15 cellular contexts compared by ENCODE assay signal in the genomic region with DNA sequence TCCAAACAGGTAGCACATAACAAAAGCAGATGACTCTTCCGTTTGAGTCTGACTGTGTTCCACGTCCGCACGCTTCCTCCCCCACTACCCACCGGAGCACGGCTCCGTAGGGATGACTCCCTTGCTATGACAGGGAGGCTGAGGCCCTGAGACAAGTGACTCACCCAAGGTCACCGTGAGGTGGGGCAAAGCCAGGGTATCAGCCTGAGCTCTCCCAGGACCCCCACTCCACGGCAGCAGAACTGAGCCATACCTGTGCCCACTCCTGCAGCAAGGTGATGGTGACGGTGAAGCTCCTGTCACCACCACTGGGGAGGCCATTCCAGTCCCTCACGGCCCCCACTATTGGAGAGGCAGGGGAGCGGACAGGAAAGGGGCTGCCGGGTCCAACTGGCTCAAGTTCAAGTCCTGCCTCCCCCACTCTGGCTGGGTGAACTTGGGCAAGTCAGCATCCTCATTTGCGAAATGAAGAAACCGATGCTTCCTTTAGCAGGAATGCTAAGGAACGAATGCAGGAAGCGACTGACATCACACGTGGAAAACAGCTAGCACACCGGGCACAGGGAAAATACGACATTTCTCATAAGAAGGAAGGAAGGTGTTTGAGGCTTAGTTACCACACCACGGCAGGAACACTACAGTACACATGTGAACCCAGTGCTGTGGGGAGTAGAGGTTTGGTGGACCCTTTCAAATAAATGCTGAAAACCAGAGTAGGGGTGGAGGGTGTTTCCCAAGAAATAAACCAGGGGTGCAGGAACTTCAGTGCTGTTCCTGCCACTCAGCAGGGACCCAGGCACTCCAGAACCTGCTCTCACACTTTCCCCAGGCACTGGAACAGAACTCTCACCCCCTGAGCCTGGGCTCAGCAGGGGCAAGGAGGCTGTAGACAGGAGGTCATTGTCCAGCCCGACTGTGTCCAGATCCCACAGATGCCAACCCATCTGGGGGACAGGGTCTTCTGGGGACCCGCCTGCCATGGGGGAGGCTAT. TPM values are rescaled to one million over a fixed set of nuclear protein-coding genes. Genes with fewer than 3 reads are reported as not detected.
A peak's percentile ranks its signal among the peaks of the same experiment; 100 is the strongest.
DNase-seq lines count a peak whose midpoint lies in the region; FAIRE-seq and TF ChIP-seq lines count a peak whose summit lies in the region.
"Had no signal": no experiment of that assay in that cellular context is flagged by ENCODE, and none has a peak within 500 bp of the region (broad histone marks: within the 10 kb centered on the region; RNA-seq: fewer than 3 reads in every experiment).

No MANE protein-coding gene starts in this region.

- peaks cover 5 to 10% (median 6%) of the 10 kb centered on the region in 3 experiments; a peak in 4 of 7 replicates for H3K36me3 Mint-ChIP-seq in H9 (ENCODE audit: insufficient read depth in 1 of 3, low read depth in 3 of 3)
- H3K36me3 Mint-ChIP-seq in mesothelial cell of epicardium = peaks cover 2% of the 10 kb centered on the region

- no peaks in the 10 kb centered on the region for H3K79me2 ChIP-seq in H9 (ENCODE audit: insufficient read depth, low read length)

- H3K14ac ChIP-seq in H9 (ENCODE audit: insufficient read depth, low read length) = no peak overlapping the region; the same call in 1 of the 2 replicates

- no peak overlapping the region for H2BK12ac ChIP-seq in H9 (ENCODE audit: insufficient read length, low read depth, low read length)

- no peak overlapping the region for H4K8ac ChIP-seq in H9 (replicated peaks; ENCODE audit: insufficient read length, low read depth, low read length)

- H2AFZ ChIP-seq in H9 (ENCODE audit: low read length) = no peak overlapping the region

- intact Hi-C loops in kidney (cut with DNase I) = loop anchor here (10.0 kb wide), 1 partner anchor 50 kb away; no protein-coding TSS in a partner anchor

- H3K27ac Mint-ChIP-seq in H9 (peak overlapping the region in 1 of 3 experiments; percentile 52; a peak in 1 of 7 replicates), mesothelial cell of epicardium (no peak overlapping the region)
- H3K27ac Mint-ChIP-seq: B cell had no signal

- peaks cover 2% of the 10 kb centered on the region for H3K27me3 Mint-ChIP-seq in H9 (ENCODE audit: low read depth)
- H3K27me3 Mint-ChIP-seq in mesothelial cell of epicardium (ENCODE audit: low read depth) = no peaks in the 10 kb centered on the region

- no CpG with 5 or more reads among the region's 23 CpGs for WGBS in H9 (ENCODE audit: extremely low coverage, insufficient read length, low lambda C conversion rate)

- H2BK20ac ChIP-seq in H9 (ENCODE audit: low read depth, low read length, poor library complexity, severe bottlenecking) = no peak overlapping the region

- H3K4me3 ChIP-seq in coronary artery = no peak overlapping the region
- H3K4me3 ChIP-seq in kidney (ENCODE audit: low read length in 2 of 2) = no peak overlapping the region
- no peak overlapping the region for H3K4me3 ChIP-seq in skeletal muscle tissue (ENCODE audit: low read length in 3 of 3)

- H3K18ac ChIP-seq in H9 (ENCODE audit: insufficient read length, low read depth, low read length) = peak overlapping the region; percentile 72

- peaks cover 5% of the 10 kb centered on the region for H3K9me3 ChIP-seq in H9 (ENCODE audit: control insufficient read depth, low read depth, low read length)
- peaks cover 2 to 5% of the 10 kb centered on the region in 2 donors for H3K9me3 ChIP-seq in kidney (ENCODE audit: control insufficient read depth in 1 of 2, low read length in 2 of 2)
- peaks cover 0 to 6% (median 2%) of the 10 kb centered on the region in 3 donors for H3K9me3 ChIP-seq in skeletal muscle tissue (ENCODE audit: control insufficient read depth in 3 of 3, low read length in 3 of 3)
- H3K9me3 ChIP-seq: neutrophil had no signal

- TF ChIP-seq CTCF in H9 (conservative IDR thresholded peaks at IDR 0.05) = no peak
- no peak for TF ChIP-seq CTCF in coronary artery (IDR thresholded peaks at IDR 0.05)
- no peak for TF ChIP-seq CTCF in kidney (IDR thresholded peaks at IDR 0.05; ENCODE audit: borderline replicate concordance, extremely low read depth, insufficient read depth)
- no peak for TF ChIP-seq CTCF in mesothelial cell of epicardium (IDR thresholded peaks at IDR 0.05; ENCODE audit: unreplicated experiment)

- no peak overlapping the region for H2BK120ac ChIP-seq in H9 (ENCODE audit: low read depth, low read length, poor library complexity, severe bottlenecking)

- no peak overlapping the region for H3K9ac ChIP-seq in H9 (ENCODE audit: extremely low read depth, insufficient read length, low read length)
- H3K9ac ChIP-seq in kidney (ENCODE audit: low read length in 2 of 2) = peak overlapping the region in 1 of 2 donors; percentile 41
- peak overlapping the region; percentile 38 to 57 (median 50) for H3K9ac ChIP-seq in skeletal muscle tissue (ENCODE audit: low read depth in 1 of 3, low read length in 3 of 3)

- no peaks in the 10 kb centered on the region for H4K20me1 ChIP-seq in H9 (ENCODE audit: control insufficient read depth, insufficient read depth, insufficient read length)

- no peak overlapping the region for H3K4me2 ChIP-seq in H9 (ENCODE audit: insufficient read depth, insufficient read length, low read length)

- H3K4me3 Mint-ChIP-seq in H9 = no peak overlapping the region
- no peak overlapping the region for H3K4me3 Mint-ChIP-seq in mesothelial cell of epicardium
- H3K4me3 Mint-ChIP-seq: B cell had no signal

- H3K27me3 ChIP-seq in H9 (ENCODE audit: insufficient read depth, low read length) (no peaks in the 10 kb centered on the region), skeletal muscle tissue (ENCODE audit: control insufficient read depth in 3 of 3, insufficient read depth in 3 of 3, low read length in 3 of 3) (peaks cover 0 to 4% (median 4%) of the 10 kb centered on the region in 3 donors)

- H2BK5ac ChIP-seq in H9 (ENCODE audit: insufficient read length, low read length) = no peak overlapping the region

- H3K4me1 ChIP-seq in H9 (ENCODE audit: insufficient read depth, low read length) (no peaks in the 10 kb centered on the region), kidney (ENCODE audit: control insufficient read depth in 1 of 2, insufficient read depth in 1 of 2, low read depth in 1 of 2, low read length in 2 of 2) (peaks cover 6 to 11% of the 10 kb centered on the region in 2 donors), skeletal muscle tissue (ENCODE audit: control insufficient read depth in 3 of 3, insufficient read depth in 3 of 3, low read length in 3 of 3) (peaks cover 15 to 19% (median 16%) of the 10 kb centered on the region in 3 donors)

- no peak overlapping the region for H3K27ac ChIP-seq in H9 (ENCODE audit: insufficient read length, low read depth, low read length)
- peak overlapping the region; percentile 39 to 72 for H3K27ac ChIP-seq in coronary artery
- peak overlapping the region; percentile 20 to 72 for H3K27ac ChIP-seq in kidney (ENCODE audit: low read depth in 2 of 2, low read length in 2 of 2)
- peak overlapping the region; percentile 84 for H3K27ac ChIP-seq in skeletal muscle tissue (ENCODE audit: low read depth, low read length)
- H3K27ac ChIP-seq: neutrophil had no signal

- H3K36me3 ChIP-seq in kidney (ENCODE audit: control insufficient read depth in 1 of 2, insufficient read depth in 2 of 2, low read length in 2 of 2) (no peaks in the 10 kb centered on the region), skeletal muscle tissue (ENCODE audit: control insufficient read depth in 3 of 3, insufficient read depth in 3 of 3, low read length in 3 of 3) (no peaks in the 10 kb centered on the region)
- H3K36me3 ChIP-seq: neutrophil had no signal

- H3K9me3 Mint-ChIP-seq in H9 = peaks cover 9 to 14% of the 10 kb centered on the region in 2 experiments; a peak in 4 of 5 replicates
- H3K9me3 Mint-ChIP-seq in mesothelial cell of epicardium = no peaks in the 10 kb centered on the region

- H3K56ac ChIP-seq in H9 (ENCODE audit: insufficient read length, low read depth, low read length) = no peak overlapping the region

- DNase-seq in H9 (no peak), coronary artery (ENCODE audit: low spot score) (peak; percentile 70), kidney (peak; percentile 72), midbrain (lab: John Stamatoyannopoulos, UW) (no peak), mesothelial cell of epicardium (ENCODE audit: low spot score in 2 of 2, unreplicated experiment in 2 of 2) (no peak), NOMO-1 treated with DMSO at 0.1 percent for 48 hours (lab: John Stamatoyannopoulos, UW; ENCODE audit: unreplicated experiment) (no peak), DMS114 treated with DMSO at 0.1 percent for 48 hours (lab: John Stamatoyannopoulos, UW; ENCODE audit: unreplicated experiment) (no peak)
- DNase-seq: GF-D8; NCI-H187 treated with DMSO at 0.1 percent for 48 hours; stimulated activated CD4-positive, alpha-beta T cell treated with anti-CD3 and anti-CD28 coated beads, Interleukin-4, amount 100 ng/mL, for 24 hours; T-helper 2 cell had no signal

- no peaks in the 10 kb centered on the region for H3K79me1 ChIP-seq in H9 (ENCODE audit: insufficient read depth, low read depth, low read length, poor library complexity, severe bottlenecking)

- H2AK5ac ChIP-seq in H9 (ENCODE audit: insufficient read length, low read length) = no peak overlapping the region

- no peaks in the 10 kb centered on the region for H3K23me2 ChIP-seq in H9 (ENCODE audit: insufficient read length, low read depth, low read length, poor library complexity, severe bottlenecking)

- H2BK15ac ChIP-seq in H9 (ENCODE audit: low read depth, low read length) = peak overlapping the region; percentile 26; the same call in 1 of the 2 replicates

- no peak overlapping the region for H3K23ac ChIP-seq in H9 (ENCODE audit: insufficient read length, low read depth, low read length)

- H3T11ph ChIP-seq in H9 (ENCODE audit: low read length) = no peak overlapping the region

- no peak for FAIRE-seq in kidney (lab: Jason Lieb, UNC)
- FAIRE-seq: endometrium had no signal

- H4K91ac ChIP-seq in H9 (ENCODE audit: insufficient read length, low read depth, low read length) = peak overlapping the region; percentile 31

- no peak overlapping the region for H3K4ac ChIP-seq in H9 (ENCODE audit: low read depth, low read length)

- peaks cover 4 to 30% of the 10 kb centered on the region in 2 experiments for H3K4me1 Mint-ChIP-seq in H9
- no peaks in the 10 kb centered on the region for H3K4me1 Mint-ChIP-seq in mesothelial cell of epicardium
- H3K4me1 Mint-ChIP-seq: B cell had no signal

- H4K5ac ChIP-seq in H9 (ENCODE audit: insufficient read length, low read depth, low read length) = no peak overlapping the region

RNA-seq across cellular contexts. Expression of a gene that starts 32.4 kb away (rescaled TPM):
- total RNA-seq in H9 (2021) (3.7 and 4.2 TPM in 2 replicates), kidney (65.2 TPM), skeletal muscle tissue (4.7 TPM), mesothelial cell of epicardium (10.7 to 13.2 TPM (median 11.0 TPM) in 3 replicates)
- 39.3 TPM for polyA plus RNA-seq in kidney (ENCODE audit: insufficient read depth, low read depth, low replicate concordance)

RNA-seq across cellular contexts. Expression of a gene that starts 59.9 kb away (rescaled TPM):
- total RNA-seq in H9 (2021) (6.1 and 7.1 TPM in 2 replicates), kidney (14.2 TPM), skeletal muscle tissue (8.9 TPM), mesothelial cell of epicardium (14.2 to 15.2 TPM (median 14.7 TPM) in 3 replicates)
- 10.4 TPM for polyA plus RNA-seq in kidney (ENCODE audit: insufficient read depth, low read depth, low replicate concordance)
- total RNA-seq: B cell had no signal

Comparison
In these comparisons a context has a peak if more than half of its experiments do, and no peak if none do; other contexts are left out.
1. DNase-seq: peak in coronary artery (single experiment) and kidney (single experiment); none in H9 (single experiment), midbrain (single experiment), mesothelial cell of epicardium (0 of 2), NOMO-1 treated with DMSO at 0.1 percent for 48 hours (single experiment) and DMS114 treated with DMSO at 0.1 percent for 48 hours (single experiment).